Comparison of ENCODE assay signal across 8 cellular contexts in genomic region chr4:3530663-3531254, GRCh38. TPM values are rescaled to one million over a fixed set of nuclear protein-coding genes. Genes with fewer than 3 reads are reported as not detected.
DNase-seq lines count a peak whose midpoint lies in the region; ATAC-seq, FAIRE-seq and TF ChIP-seq lines count a peak whose summit lies in the region.

No MANE protein-coding gene starts in this region.

- peak overlapping the region; percentile 4 for H4K8ac ChIP-seq in neuronal stem cell (ENCODE audit: low read depth, low read length)

- peak overlapping the region; percentile 97 for H3K4me3 ChIP-seq in NT2/D1 (ENCODE audit: insufficient read length, low read depth)
- peak overlapping the region; percentile 93 for H3K4me3 ChIP-seq in endodermal cell (ENCODE audit: low read length)
- peak overlapping the region in 1 of 2 donors; percentile 99 for H3K4me3 ChIP-seq in neuronal stem cell (ENCODE audit: low read length in 2 of 2)

- H3K23ac ChIP-seq in neuronal stem cell (ENCODE audit: low read depth, low read length, poor library complexity) = peak overlapping the region; percentile 1

- H3K27me3 ChIP-seq in CD4-positive, alpha-beta T cell (ENCODE audit: control insufficient read depth, insufficient read depth, low read length) = no peaks in the 10 kb centered on the region
- peaks cover 34% of the 10 kb centered on the region for H3K27me3 ChIP-seq in NT2/D1 (ENCODE audit: insufficient read depth, insufficient read length)
- H3K27me3 ChIP-seq in endodermal cell (ENCODE audit: control insufficient read depth, insufficient read depth, low read length, poor library complexity, severe bottlenecking) = peaks cover 15% of the 10 kb centered on the region
- H3K27me3 ChIP-seq in neuronal stem cell (ENCODE audit: control insufficient read depth in 3 of 3, insufficient read depth in 3 of 3, low read depth in 1 of 3, low read length in 3 of 3) = peaks cover 0 to 7% (median 0%) of the 10 kb centered on the region in 3 experiments

- peaks cover 45% of the 10 kb centered on the region for H3K4me1 ChIP-seq in NT2/D1 (ENCODE audit: insufficient read depth, insufficient read length)
- H3K4me1 ChIP-seq in endodermal cell (ENCODE audit: control insufficient read depth, insufficient read depth, low read length) = peaks cover 2% of the 10 kb centered on the region
- H3K4me1 ChIP-seq in neuronal stem cell (ENCODE audit: control insufficient read depth in 2 of 2, insufficient read depth in 1 of 2, low read depth in 1 of 2, low read length in 2 of 2) = peaks cover 15 to 29% of the 10 kb centered on the region in 2 donors

- FAIRE-seq in HTR-8/SVneo (lab: Jason Lieb, UNC) = no peak

- no peak for ATAC-seq in CD4-positive, alpha-beta T cell (ENCODE audit: poor library complexity)
- ATAC-seq in HG03354 (IDR thresholded peaks at IDR 0.05; ENCODE audit: poor library complexity, severe bottlenecking, unreplicated experiment) = no peak

- peak overlapping the region; percentile 54 for H2AK5ac ChIP-seq in neuronal stem cell (ENCODE audit: low read depth, low read length)

- peaks cover 40% of the 10 kb centered on the region for H3K36me3 Mint-ChIP-seq in CD4-positive, alpha-beta T cell (ENCODE audit: low read depth)
- H3K36me3 Mint-ChIP-seq in endodermal cell (ENCODE audit: low read depth) = peaks cover 24% of the 10 kb centered on the region

- H3K27ac ChIP-seq in CD4-positive, alpha-beta T cell (ENCODE audit: low read depth, low read length) = no peak overlapping the region
- H3K27ac ChIP-seq in endodermal cell (ENCODE audit: low read depth, low read length) = no peak overlapping the region
- H3K27ac ChIP-seq in neuronal stem cell (replicated peaks; ENCODE audit: low read length) = no peak overlapping the region

- peak overlapping the region; percentile 85 for H3K4ac ChIP-seq in neuronal stem cell (ENCODE audit: low read length)

- H3K9me3 ChIP-seq in CD4-positive, alpha-beta T cell (ENCODE audit: control insufficient read depth, low read length) = no peaks in the 10 kb centered on the region
- H3K9me3 ChIP-seq in NT2/D1 (ENCODE audit: insufficient read depth, low read length) (no peaks in the 10 kb centered on the region), endodermal cell (ENCODE audit: control insufficient read depth, low read length) (no peaks in the 10 kb centered on the region), neuronal stem cell (replicated peaks in 1 of 2; ENCODE audit: control insufficient read depth in 2 of 2, insufficient read depth in 1 of 2, low read depth in 1 of 2, low read length in 2 of 2) (no peaks in the 10 kb centered on the region)

- H3K14ac ChIP-seq in neuronal stem cell (ENCODE audit: low read length) = peak overlapping the region; percentile 44

- peak overlapping the region; percentile 100 for H3K4me3 Mint-ChIP-seq in CD4-positive, alpha-beta T cell
- peak overlapping the region; percentile 95 for H3K4me3 Mint-ChIP-seq in endodermal cell

- no peaks in the 10 kb centered on the region for H3K9me3 Mint-ChIP-seq in CD4-positive, alpha-beta T cell
- peaks cover 6% of the 10 kb centered on the region for H3K9me3 Mint-ChIP-seq in endodermal cell

- POLR2A ChIA-PET in CD4-positive, alpha-beta T cell (lab: Charles Lee) = no interaction called here

- H3K27me3 Mint-ChIP-seq in CD4-positive, alpha-beta T cell = no peaks in the 10 kb centered on the region
- H3K27me3 Mint-ChIP-seq in endodermal cell (ENCODE audit: insufficient read depth) = peaks cover 32% of the 10 kb centered on the region

- H4K91ac ChIP-seq in neuronal stem cell (ENCODE audit: low read depth, low read length, poor library complexity) = peak overlapping the region; percentile 22

- peaks cover 25% of the 10 kb centered on the region for H3K79me1 ChIP-seq in neuronal stem cell (ENCODE audit: low read depth, low read length)

- H3K18ac ChIP-seq in neuronal stem cell (ENCODE audit: low read length) = peak overlapping the region; percentile 64

- 85 to 90% methylated on average over 15 to 18 of the region's 18 CpGs for WGBS in endodermal cell (ENCODE audit: insufficient coverage in 1 of 2, insufficient read length in 1 of 2), 2 experiments
- no CpG with 5 or more reads among the region's 18 CpGs for WGBS in neuronal stem cell (ENCODE audit: extremely low coverage in 2 of 2, insufficient read length in 2 of 2, insufficient replicate concordance in 1 of 2), 2 donors

- H3K36me3 ChIP-seq in NT2/D1 (ENCODE audit: insufficient read depth, insufficient read length, low read length) (peaks cover 52% of the 10 kb centered on the region), endodermal cell (ENCODE audit: control insufficient read depth, insufficient read depth, low read length) (peaks cover 14% of the 10 kb centered on the region), neuronal stem cell (replicated peaks in 1 of 2; ENCODE audit: control insufficient read depth in 2 of 2, insufficient read depth in 2 of 2, low read length in 2 of 2) (peaks cover 9 to 45% of the 10 kb centered on the region in 2 donors)

- H2BK15ac ChIP-seq in neuronal stem cell (ENCODE audit: low read length) = no peak overlapping the region

- H3K4me1 Mint-ChIP-seq in CD4-positive, alpha-beta T cell (ENCODE audit: low read depth) = peaks cover 44% of the 10 kb centered on the region
- H3K4me1 Mint-ChIP-seq in endodermal cell = peaks cover 24% of the 10 kb centered on the region

- peak overlapping the region; percentile 79 for H3K4me2 ChIP-seq in neuronal stem cell (ENCODE audit: insufficient read depth, low read length, poor library complexity, severe bottlenecking)

- H2BK12ac ChIP-seq in neuronal stem cell (ENCODE audit: low read length) = no peak overlapping the region

- H2BK5ac ChIP-seq in neuronal stem cell (ENCODE audit: low read length) = peak overlapping the region; percentile 29

- no peak for TF ChIP-seq CTCF in CD4-positive, alpha-beta T cell (IDR thresholded peaks at IDR 0.05)
- TF ChIP-seq CTCF in endodermal cell (conservative IDR thresholded peaks at IDR 0.05) = no peak

- H3K9ac ChIP-seq in NT2/D1 (ENCODE audit: insufficient read length, low read depth) (peak overlapping the region; percentile 97), endodermal cell (ENCODE audit: extremely low read depth, low read length, poor library complexity, severe bottlenecking) (no peak overlapping the region), neuronal stem cell (ENCODE audit: low read depth, low read length, poor library complexity) (peak overlapping the region; percentile 10)

- CTCF ChIA-PET in CD4-positive, alpha-beta T cell (lab: Charles Lee) = no interaction called here

- DNase-seq in CD4-positive, alpha-beta T cell = no peak
- DNase-seq in NT2/D1 (ENCODE audit: low read depth, low spot score) (no peak), endodermal cell (peak; percentile 57), neuronal stem cell (ENCODE audit: low spot score) (no peak), HTR-8/SVneo (ENCODE audit: insufficient read length, low spot score) (no peak), NCI-H774 (lab: John Stamatoyannopoulos, UW) (no peak), HuH-7.5 (ENCODE audit: low spot score) (no peak)

- H3K27ac Mint-ChIP-seq in CD4-positive, alpha-beta T cell = no peak overlapping the region
- H3K27ac Mint-ChIP-seq in endodermal cell = no peak overlapping the region

- intact Hi-C loops in CD4-positive, alpha-beta T cell (cut with DNase I, micrococcal nuclease) = loop anchor here in 1 of 2 experiments (5.0 to 10.0 kb wide), 3 partner anchors 427 to 1286 kb away; partner anchors contain the start of genes FAM193A, HAUS3 and POLN

- no peak overlapping the region for H2AFZ ChIP-seq in neuronal stem cell (ENCODE audit: low read length)

- no peak overlapping the region for H2BK120ac ChIP-seq in neuronal stem cell (ENCODE audit: low read depth, low read length)

RNA-seq across cellular contexts. Expression of gene LRPAP1, which starts 1.5 kb away (rescaled TPM):
- 10 to 100 TPM; 84.2 to 88.0 TPM for total RNA-seq in CD4-positive, alpha-beta T cell
- 100 to 1,000 TPM; 111 to 129 TPM for total RNA-seq in endodermal cell
- polyA plus RNA-seq in endodermal cell (2013, experiment 1 of 2) = 89.0 TPM
- 75.9 TPM for polyA plus RNA-seq in endodermal cell (2013, experiment 2 of 2)
- 56.9 TPM for polyA plus RNA-seq in neuronal stem cell (2013, experiment 1 of 2)
- polyA plus RNA-seq in neuronal stem cell (2013, experiment 2 of 2) = 58.7 TPM
